In the genomic region with DNA sequence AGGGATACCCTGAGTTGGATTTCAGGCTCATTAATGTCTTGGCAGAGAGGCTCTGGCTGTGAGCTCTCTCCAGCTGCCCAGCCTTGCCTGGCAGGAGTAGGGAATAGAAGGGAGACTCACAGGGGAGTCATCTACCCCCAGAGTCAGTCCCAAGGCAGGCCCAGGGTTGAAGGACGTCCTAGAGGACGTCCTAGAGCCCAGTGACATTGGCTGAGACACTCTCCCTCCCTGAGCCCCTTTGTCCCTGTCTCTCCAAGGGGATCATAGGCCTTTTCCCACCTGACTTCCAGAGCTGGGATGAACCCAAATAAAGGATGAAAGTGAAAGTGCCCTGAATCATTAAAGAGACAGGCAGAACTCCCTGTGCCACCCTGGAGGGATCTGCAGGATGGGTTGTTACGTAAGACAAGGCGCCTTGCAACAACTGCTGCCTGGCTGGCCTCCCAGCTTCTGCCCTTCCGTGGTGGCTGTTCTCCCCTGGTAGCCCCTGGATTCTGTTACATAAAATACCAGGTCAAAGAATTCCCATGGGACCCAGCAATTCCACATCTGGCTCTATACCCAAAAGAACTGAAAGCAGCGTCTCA, we compare ENCODE assay signal across 13 cellular contexts. TPM values are rescaled to one million over a fixed set of nuclear protein-coding genes. Genes with fewer than 3 reads are reported as not detected.
A peak's percentile ranks its signal among the peaks of the same experiment; 100 is the strongest.
DNase-seq lines count a peak whose midpoint lies in the region; ATAC-seq, FAIRE-seq and TF ChIP-seq lines count a peak whose summit lies in the region.
"Had no signal": no experiment of that assay in that cellular context is flagged by ENCODE, and none has a peak within 500 bp of the region (broad histone marks: within the 10 kb centered on the region; RNA-seq: fewer than 3 reads in every experiment).

No MANE protein-coding gene starts in this region.

- H3K4me1 ChIP-seq in adrenal gland (replicated peaks in 1 of 2) (peaks cover 7 to 15% of the 10 kb centered on the region in 2 donors), skeletal muscle satellite cell (ENCODE audit: control insufficient read depth, insufficient read depth, low read length) (peaks cover 31% of the 10 kb centered on the region)

- intact Hi-C loops in adrenal gland (cut with DNase I): no loop called here

- FAIRE-seq in HTR-8/SVneo (lab: Jason Lieb, UNC): no peak
- FAIRE-seq: small intestine had no signal

- no peak for TF ChIP-seq CTCF in adrenal gland (IDR thresholded peaks at IDR 0.05)

- DNase-seq in HTR-8/SVneo (ENCODE audit: insufficient read length, low spot score) (peak; percentile 31), adrenal gland (peak in 6 of 7 donors; percentile 57 to 82 (median 72)), hippocampal formation (lab: John Stamatoyannopoulos, UW) (peak; percentile 32 to 53), NK-92 (lab: John Stamatoyannopoulos, UW; ENCODE audit: unreplicated experiment) (no peak), NCI-H2196 treated with DMSO at 0.1 percent for 48 hours (lab: John Stamatoyannopoulos, UW; ENCODE audit: unreplicated experiment) (no peak)
- DNase-seq: DMS79 treated with DMSO at 0.1 percent for 48 hours, small intestine had no signal

- peak in 1 of 2 donors; percentile 21 for TF ChIP-seq POLR2A in adrenal gland (IDR thresholded peaks at IDR 0.05)

- H3K27me3 ChIP-seq in adrenal gland (no peaks in the 10 kb centered on the region), skeletal muscle satellite cell (ENCODE audit: control insufficient read depth, insufficient read depth, low read length) (no peaks in the 10 kb centered on the region)
- H3K27me3 ChIP-seq: cardiac muscle cell had no signal

- H3K4me3 ChIP-seq in adrenal gland (no peak overlapping the region), skeletal muscle satellite cell (ENCODE audit: low read length) (peak overlapping the region; percentile 53)
- H3K4me3 ChIP-seq: cardiac muscle cell, GM23338, lung had no signal

- H3K4me2 ChIP-seq in skeletal muscle satellite cell (ENCODE audit: low read length): peak overlapping the region; percentile 63
- H3K4me2 ChIP-seq: GM23338 had no signal

- no peak for ATAC-seq in GM18517 (IDR thresholded peaks at IDR 0.05; ENCODE audit: unreplicated experiment)
- no peak for ATAC-seq in HG02938 (IDR thresholded peaks at IDR 0.05; ENCODE audit: unreplicated experiment)

- H3K9me3 ChIP-seq in adrenal gland (replicated peaks in 1 of 3): no peaks in the 10 kb centered on the region
- H3K9me3 ChIP-seq in skeletal muscle satellite cell (replicated peaks; ENCODE audit: low read length): peaks cover 5% of the 10 kb centered on the region

- H3K9ac ChIP-seq in skeletal muscle satellite cell (ENCODE audit: low read depth, low read length): peak overlapping the region; percentile 42

- WGBS in adrenal gland, 4 donors: 33 to 44% (median 38%) methylated on average over 4 to 6 of the region's 6 CpGs

- H3K27ac ChIP-seq in adrenal gland: peak overlapping the region in 4 of 5 donors; percentile 37 to 86 (median 70)
- H3K27ac ChIP-seq: cardiac muscle cell had no signal

- no peaks in the 10 kb centered on the region for H3K36me3 ChIP-seq in adrenal gland (replicated peaks in 1 of 2)
- no peaks in the 10 kb centered on the region for H3K36me3 ChIP-seq in skeletal muscle satellite cell (ENCODE audit: insufficient read depth, low read length)
- H3K36me3 ChIP-seq: cardiac muscle cell had no signal

RNA-seq across cellular contexts. Expression of a gene that starts 53.6 kb away (rescaled TPM):
- total RNA-seq in adrenal gland: 100 to 1,000 TPM in 1 of 8 donors, 10 to 100 TPM in 7; 48.9 to 102 (median 73.1) TPM
- polyA plus RNA-seq in adrenal gland: 10 to 100 TPM; 32.3 to 81.8 (median 40.4) TPM
- 4.6 and 5.1 TPM in 2 replicates for total RNA-seq in skeletal muscle satellite cell (2012; rRNA removed)

Comparison
In these comparisons a context has a peak if more than half of its experiments do, and no peak if none do; other contexts are left out.
1. DNase-seq: peak in HTR-8/SVneo (single experiment), adrenal gland (6 of 7) and hippocampal formation (2 of 2); none in NK-92 (single experiment) and NCI-H2196 treated with DMSO at 0.1 percent for 48 hours (single experiment).